In the genomic region with DNA sequence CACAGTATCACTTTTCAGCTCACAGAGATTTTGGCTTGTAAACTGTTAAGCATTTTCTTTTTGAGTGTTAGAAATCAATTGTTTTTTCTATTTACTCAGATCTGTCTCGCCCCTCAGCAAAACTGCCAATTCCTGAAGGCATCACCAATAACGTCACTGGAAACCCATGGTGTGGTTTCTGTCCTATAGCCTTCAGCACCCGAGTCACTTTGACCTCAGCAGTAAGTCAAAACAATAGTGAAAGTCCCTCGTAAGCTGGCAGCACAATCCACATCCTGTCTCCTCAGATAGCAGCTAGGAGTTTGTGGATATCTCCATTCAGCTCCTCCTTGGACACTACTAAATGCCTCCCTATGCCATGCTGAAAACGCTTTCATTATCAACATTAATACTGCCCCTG, we compare ENCODE assay signal across 34 cellular contexts.
"Had no signal": no experiment of that assay in that cellular context is flagged by ENCODE, and none has a peak within 500 bp of the region (broad histone marks: within the 10 kb centered on the region; RNA-seq: fewer than 3 reads in every experiment).

No MANE protein-coding gene starts in this region.

- H2AFZ ChIP-seq: PC-9 had no signal

- H3K27ac Mint-ChIP-seq: activated CD4-positive, alpha-beta memory T cell treated with anti-CD3 and anti-CD28 coated beads, Interleukin-2, amount 10 ng/mL, durations not matched to agents 7 days and 5 days; activated CD8-positive, alpha-beta memory T cell treated with anti-CD3 and anti-CD28 coated beads, Interleukin-2, amount 10 ng/mL, durations not matched to agents 7 days and 5 days; activated naive CD4-positive, alpha-beta T cell treated with anti-CD3 and anti-CD28 coated beads, Interleukin-2, amount 10 ng/mL, durations not matched to agents 7 days and 5 days; activated naive CD8-positive, alpha-beta T cell; activated naive CD8-positive, alpha-beta T cell treated with anti-CD3 and anti-CD28 coated beads, Interleukin-2, amount 50 U/mL, for 24 hours had no signal

- H3K27ac ChIP-seq: brain microvascular endothelial cell, PC-9, RWPE1, WERI-Rb-1 had no signal

- H3K36me3 ChIP-seq: brain microvascular endothelial cell, WERI-Rb-1 had no signal

- H3K4me3 Mint-ChIP-seq: activated CD4-positive, alpha-beta memory T cell treated with anti-CD3 and anti-CD28 coated beads, Interleukin-2, amount 10 ng/mL, durations not matched to agents 7 days and 5 days; activated CD8-positive, alpha-beta memory T cell treated with anti-CD3 and anti-CD28 coated beads, Interleukin-2, amount 10 ng/mL, durations not matched to agents 7 days and 5 days; activated naive CD4-positive, alpha-beta T cell treated with anti-CD3 and anti-CD28 coated beads, Interleukin-2, amount 10 ng/mL, durations not matched to agents 7 days and 5 days; activated naive CD8-positive, alpha-beta T cell; activated naive CD8-positive, alpha-beta T cell treated with anti-CD3 and anti-CD28 coated beads, Interleukin-2, amount 50 U/mL, for 24 hours had no signal

- ATAC-seq: activated CD8-positive, alpha-beta memory T cell treated with anti-CD3 and anti-CD28 coated beads, Interleukin-2, amount 10 ng/mL, durations not matched to agents 7 days and 5 days; activated naive CD8-positive, alpha-beta T cell treated with anti-CD3 and anti-CD28 coated beads, Interleukin-2, amount 50 U/mL, for 24 hours; Right ventricle myocardium inferior had no signal

- DNase-seq: activated CD4-positive, alpha-beta memory T cell treated with anti-CD3 and anti-CD28 coated beads, Interleukin-2, amount 10 ng/mL, durations not matched to agents 7 days and 5 days; activated CD4-positive, alpha-beta T cell treated with anti-CD3 and anti-CD28 coated beads for 1 hour; activated CD4-positive, alpha-beta T cell treated with anti-CD3 and anti-CD28 coated beads for 48 hours; activated CD4-positive, CD25-positive, alpha-beta regulatory T cell; activated CD8-positive, alpha-beta memory T cell treated with anti-CD3 and anti-CD28 coated beads for 24 hours; activated CD8-positive, alpha-beta memory T cell treated with anti-CD3 and anti-CD28 coated beads, Interleukin-2, amount 10 ng/mL, durations not matched to agents 7 days and 5 days; activated CD8-positive, alpha-beta memory T cell treated with anti-CD3 and anti-CD28 coated beads, Interleukin-2, amount 50 U/mL, for 48 hours; activated effector memory CD4-positive, alpha-beta T cell treated with Interleukin-2 at 50 U/mL for 16 hours; activated naive CD4-positive, alpha-beta T cell treated with anti-CD3 and anti-CD28 coated beads, Interleukin-2, amount 10 ng/mL, durations not matched to agents 7 days and 5 days; activated naive CD8-positive, alpha-beta T cell treated with anti-CD3 and anti-CD28 coated beads, Interleukin-2, amount 50 U/mL, for 24 hours; activated T-cell treated with anti-CD3 and anti-CD28 coated beads, Interleukin-2, amount 50 U/mL, for 48 hours; aorta; brain microvascular endothelial cell; central memory CD4-positive, alpha-beta T cell; KG1; MM.1S; MV-4-11; NCI-H1092; NCI-H1417; NCI-H146; NCI-H187; NCI-H2029 treated with DMSO at 0.1 percent for 48 hours; NCI-H2107; NCI-H2171; NCI-H510A treated with DMSO at 0.1 percent for 48 hours; NCI-H526 treated with DMSO at 0.1 percent for 48 hours; NCI-H82; PC-9; T-helper 1 cell; T-helper 9 cell; WERI-Rb-1 had no signal

- H3K27me3 ChIP-seq: brain microvascular endothelial cell had no signal

- H3K27me3 Mint-ChIP-seq: activated CD4-positive, alpha-beta memory T cell treated with anti-CD3 and anti-CD28 coated beads, Interleukin-2, amount 10 ng/mL, durations not matched to agents 7 days and 5 days; activated CD8-positive, alpha-beta memory T cell treated with anti-CD3 and anti-CD28 coated beads, Interleukin-2, amount 10 ng/mL, durations not matched to agents 7 days and 5 days; activated naive CD4-positive, alpha-beta T cell treated with anti-CD3 and anti-CD28 coated beads, Interleukin-2, amount 10 ng/mL, durations not matched to agents 7 days and 5 days; activated naive CD8-positive, alpha-beta T cell; activated naive CD8-positive, alpha-beta T cell treated with anti-CD3 and anti-CD28 coated beads, Interleukin-2, amount 50 U/mL, for 24 hours had no signal

- H3K4me2 ChIP-seq: PC-9 had no signal

- H3K4me3 ChIP-seq: PC-9 had no signal

- H3K4me1 Mint-ChIP-seq: activated CD4-positive, alpha-beta memory T cell treated with anti-CD3 and anti-CD28 coated beads, Interleukin-2, amount 10 ng/mL, durations not matched to agents 7 days and 5 days; activated CD8-positive, alpha-beta memory T cell treated with anti-CD3 and anti-CD28 coated beads, Interleukin-2, amount 10 ng/mL, durations not matched to agents 7 days and 5 days; activated naive CD4-positive, alpha-beta T cell treated with anti-CD3 and anti-CD28 coated beads, Interleukin-2, amount 10 ng/mL, durations not matched to agents 7 days and 5 days; activated naive CD8-positive, alpha-beta T cell treated with anti-CD3 and anti-CD28 coated beads, Interleukin-2, amount 50 U/mL, for 24 hours had no signal
